Comparison of ENCODE assay signal across 23 cellular contexts in genomic region chr11:78038697-78039313, GRCh38. TPM values are rescaled to one million over a fixed set of nuclear protein-coding genes. Genes with fewer than 3 reads are reported as not detected.
DNase-seq lines count a peak whose midpoint lies in the region; ATAC-seq, FAIRE-seq and TF ChIP-seq lines count a peak whose summit lies in the region.
"Had no signal": no experiment of that assay in that cellular context is flagged by ENCODE, and none has a peak within 500 bp of the region (broad histone marks: within the 10 kb centered on the region; RNA-seq: fewer than 3 reads in every experiment).

No MANE protein-coding gene starts in this region.

- H3K27ac Mint-ChIP-seq in activated T-helper 1 cell treated with anti-CD3 and anti-CD28 coated beads, Interleukin-12 subunit alpha, Interleukin-12 subunit beta, Interleukin-2, Interleukin-4 antibody, amounts not matched to agents 30 ng/mL and 10 ng/mL and 1 ng/mL, durations not matched to agents 14 hours and 24 hours and 36 hours: peak overlapping the region; percentile 56
- no peak overlapping the region for H3K27ac Mint-ChIP-seq in CD8-positive, alpha-beta T cell

- no peaks in the 10 kb centered on the region for H3K9me2 ChIP-seq in MM.1S (replicated peaks; ENCODE audit: insufficient read depth, low read length)

- peak overlapping the region; percentile 64 for H3K4me2 ChIP-seq in HepG2 (ENCODE audit: low read depth, low read length)
- H3K4me2 ChIP-seq in MM.1S (ENCODE audit: low read depth, low read length): no peak overlapping the region

- H3K4me3 ChIP-seq in HepG2 (replicated peaks in 1 of 3; ENCODE audit: insufficient read depth in 1 of 3, low read depth in 2 of 3, low read length in 3 of 3): peak overlapping the region in 2 of 3 experiments; percentile 2 to 34; a peak in 2 of 6 replicates
- no peak overlapping the region for H3K4me3 ChIP-seq in subcutaneous abdominal adipose tissue (ENCODE audit: low read depth in 1 of 5, low read length in 5 of 5)
- no peak overlapping the region for H3K4me3 ChIP-seq in CD8-positive, alpha-beta T cell (ENCODE audit: low read depth, low read length)
- H3K4me3 ChIP-seq in MM.1S (ENCODE audit: low read length): no peak overlapping the region
- H3K4me3 ChIP-seq: skin epidermis had no signal

- H3F3A ChIP-seq in MM.1S (ENCODE audit: insufficient read depth, low read length): no peaks in the 10 kb centered on the region

- in situ Hi-C loops in HepG2 (cut with HindIII; ENCODE audit: extremely low pct_ligation_motif_present, low pct_unique_long_range_greater_than_20kb): no loop called here

- H3K36me3 ChIP-seq in HepG2 (replicated peaks in 1 of 2; ENCODE audit: control insufficient read depth in 1 of 2, insufficient read depth in 2 of 2, low read length in 2 of 2): no peaks in the 10 kb centered on the region
- no peaks in the 10 kb centered on the region for H3K36me3 ChIP-seq in subcutaneous abdominal adipose tissue (ENCODE audit: control insufficient read depth in 5 of 5, insufficient read depth in 5 of 5, low read length in 5 of 5)
- no peaks in the 10 kb centered on the region for H3K36me3 ChIP-seq in CD8-positive, alpha-beta T cell (ENCODE audit: insufficient read depth, low read length)
- H3K36me3 ChIP-seq in MM.1S (replicated peaks; ENCODE audit: insufficient read depth, low read length): no peaks in the 10 kb centered on the region
- H3K36me3 ChIP-seq: brain microvascular endothelial cell, neutrophil had no signal

- CTCF ChIA-PET in HepG2 (lab: Yijun Ruan, JAX; ENCODE audit: low intra/inter-chr PET ratio, low total read pairs): no interaction called here
- CTCF ChIA-PET in CD8-positive, alpha-beta T cell (lab: Charles Lee): no interaction called here

- ATAC-seq in HepG2: peak; percentile 82
- ATAC-seq in CD8-positive, alpha-beta T cell: no peak
- ATAC-seq: Panc1, T-cell had no signal

- POLR2A ChIA-PET in HepG2 (lab: Yijun Ruan, JAX): interaction anchor here (1.4 to 3.1 kb wide), 3 partner anchors 17 to 101 kb away, joined by 4 to 25 read pairs (median 12); partner anchors contain the start of genes ALG8, INTS4 and KCTD14
- POLR2A ChIA-PET in CD8-positive, alpha-beta T cell (lab: Charles Lee): no interaction called here

- peak; percentile 70 for FAIRE-seq in HepG2 (lab: Jason Lieb, UNC)

- H3K27me3 ChIP-seq in HepG2 (ENCODE audit: control insufficient read depth in 1 of 2, insufficient read depth in 2 of 2, low read length in 2 of 2): no peaks in the 10 kb centered on the region
- H3K27me3 ChIP-seq in subcutaneous abdominal adipose tissue (ENCODE audit: control insufficient read depth in 5 of 5, insufficient read depth in 4 of 5, low read length in 5 of 5): no peaks in the 10 kb centered on the region
- no peaks in the 10 kb centered on the region for H3K27me3 ChIP-seq in CD8-positive, alpha-beta T cell (ENCODE audit: insufficient read depth, low read length)
- no peaks in the 10 kb centered on the region for H3K27me3 ChIP-seq in MM.1S (replicated peaks; ENCODE audit: insufficient read depth, low read length)
- H3K27me3 ChIP-seq: brain microvascular endothelial cell, neutrophil had no signal

- H3K9me3 ChIP-seq in HepG2 (ENCODE audit: low read length) (no peaks in the 10 kb centered on the region), subcutaneous abdominal adipose tissue (ENCODE audit: control insufficient read depth in 5 of 5, low read length in 5 of 5) (no peaks in the 10 kb centered on the region), MM.1S (replicated peaks; ENCODE audit: insufficient read depth, low read length) (no peaks in the 10 kb centered on the region)
- no peaks in the 10 kb centered on the region for H3K9me3 ChIP-seq in CD8-positive, alpha-beta T cell (ENCODE audit: low read length)
- H3K9me3 ChIP-seq: neutrophil had no signal

- no peak for TF ChIP-seq CTCF in HepG2 (CRISPR knock-in tag; IDR thresholded peaks at IDR 0.05)
- TF ChIP-seq CTCF in CD8-positive, alpha-beta T cell (IDR thresholded peaks at IDR 0.05): no peak
- no peak for TF ChIP-seq CTCF in MM.1S (IDR thresholded peaks at IDR 0.05; ENCODE audit: low read length)

- intact Hi-C loops in activated T-helper 1 cell treated with anti-CD3 and anti-CD28 coated beads, Interleukin-12 subunit alpha, Interleukin-12 subunit beta, Interleukin-2, Interleukin-4 antibody, amounts not matched to agents 30 ng/mL and 10 ng/mL and 1 ng/mL, durations not matched to agents 14 hours and 24 hours and 36 hours (cut with micrococcal nuclease): no loop called here
- intact Hi-C loops in HepG2 (cut with micrococcal nuclease; ENCODE audit: unreplicated experiment): no loop called here
- intact Hi-C loops in CD8-positive, alpha-beta T cell (cut with DNase I, micrococcal nuclease): no loop called here

- no TSS peak for BruUV-seq in HepG2 (replicated peaks; lab: Mats Ljungman, UMichigan)

- H3K9ac ChIP-seq in HepG2 (ENCODE audit: insufficient read depth, low read depth, low read length): peak overlapping the region; percentile 42
- H3K9ac ChIP-seq in subcutaneous abdominal adipose tissue (ENCODE audit: low read length in 5 of 5): no peak overlapping the region
- no peak overlapping the region for H3K9ac ChIP-seq in MM.1S (ENCODE audit: low read length)

- under 1% methylated on average over 8 of the region's 8 CpGs for WGBS in HepG2 (ENCODE audit: low lambda C conversion rate)

- H3K4me3 Mint-ChIP-seq in activated T-helper 1 cell treated with anti-CD3 and anti-CD28 coated beads, Interleukin-12 subunit alpha, Interleukin-12 subunit beta, Interleukin-2, Interleukin-4 antibody, amounts not matched to agents 30 ng/mL and 10 ng/mL and 1 ng/mL, durations not matched to agents 14 hours and 24 hours and 36 hours: no peak overlapping the region
- no peak overlapping the region for H3K4me3 Mint-ChIP-seq in CD8-positive, alpha-beta T cell
- H3K4me3 Mint-ChIP-seq: T-cell had no signal

- H4K20me1 ChIP-seq in HepG2 (ENCODE audit: insufficient read depth, low read length): no peaks in the 10 kb centered on the region
- H4K20me1 ChIP-seq in MM.1S (ENCODE audit: insufficient read depth, low read length): no peaks in the 10 kb centered on the region

- H3K4me1 ChIP-seq in HepG2 (ENCODE audit: insufficient read depth, low read length) (peaks cover 74% of the 10 kb centered on the region), subcutaneous abdominal adipose tissue (ENCODE audit: control insufficient read depth in 5 of 5, insufficient read depth in 5 of 5, low read length in 5 of 5) (peaks cover 3 to 38% (median 16%) of the 10 kb centered on the region in 5 donors), MM.1S (ENCODE audit: low read length) (peaks cover 3% of the 10 kb centered on the region; the same call in 1 of the 2 replicates)
- H3K4me1 ChIP-seq in CD8-positive, alpha-beta T cell (ENCODE audit: insufficient read depth, low read length): peaks cover 9% of the 10 kb centered on the region

- H3K9me3 Mint-ChIP-seq in activated T-helper 1 cell treated with anti-CD3 and anti-CD28 coated beads, Interleukin-12 subunit alpha, Interleukin-12 subunit beta, Interleukin-2, Interleukin-4 antibody, amounts not matched to agents 30 ng/mL and 10 ng/mL and 1 ng/mL, durations not matched to agents 14 hours and 24 hours and 36 hours: no peaks in the 10 kb centered on the region
- no peaks in the 10 kb centered on the region for H3K9me3 Mint-ChIP-seq in CD8-positive, alpha-beta T cell
- H3K9me3 Mint-ChIP-seq: T-cell had no signal

- H3K4me1 Mint-ChIP-seq in activated T-helper 1 cell treated with anti-CD3 and anti-CD28 coated beads, Interleukin-12 subunit alpha, Interleukin-12 subunit beta, Interleukin-2, Interleukin-4 antibody, amounts not matched to agents 30 ng/mL and 10 ng/mL and 1 ng/mL, durations not matched to agents 14 hours and 24 hours and 36 hours (ENCODE audit: low read depth): peaks cover 12% of the 10 kb centered on the region
- peaks cover 12% of the 10 kb centered on the region for H3K4me1 Mint-ChIP-seq in CD8-positive, alpha-beta T cell (ENCODE audit: low read depth)

- no peaks in the 10 kb centered on the region for H3K27me3 Mint-ChIP-seq in activated T-helper 1 cell treated with anti-CD3 and anti-CD28 coated beads, Interleukin-12 subunit alpha, Interleukin-12 subunit beta, Interleukin-2, Interleukin-4 antibody, amounts not matched to agents 30 ng/mL and 10 ng/mL and 1 ng/mL, durations not matched to agents 14 hours and 24 hours and 36 hours (ENCODE audit: insufficient read depth)
- no peaks in the 10 kb centered on the region for H3K27me3 Mint-ChIP-seq in CD8-positive, alpha-beta T cell (ENCODE audit: low read depth)
- H3K27me3 Mint-ChIP-seq: T-cell had no signal

- H3K79me2 ChIP-seq in HepG2 (ENCODE audit: insufficient read depth, low read length) (no peaks in the 10 kb centered on the region), MM.1S (ENCODE audit: low read length) (no peaks in the 10 kb centered on the region)

- TF ChIP-seq POLR2A in HepG2 (IDR thresholded peaks at IDR 0.05; ENCODE audit: insufficient read depth in 1 of 2, low read depth in 2 of 2, low read length in 2 of 2): 0 out of 4 replicates have a peak, but pooled peaks of 1 of the 2 experiments have one; percentile 8

- TF ChIP-seq EP300 in HepG2 (IDR thresholded peaks at IDR 0.05; ENCODE audit: low read depth in 2 of 2, low read length in 2 of 2) (peak in 1 of 2 experiments; percentile 58; a peak in 2 of 4 replicates), HepG2 (CRISPR knock-in tag; IDR thresholded peaks at IDR 0.05; ENCODE audit: borderline replicate concordance) (no peak)

- no peak for TF ChIP-seq RAD21 in HepG2 (CRISPR knock-in tag; IDR thresholded peaks at IDR 0.05)

- DNase-seq in DMS 273 (lab: John Stamatoyannopoulos, UW; ENCODE audit: unreplicated experiment) (peak; percentile 6), DMS 273 treated with DMSO at 0.1 percent for 48 hours (lab: John Stamatoyannopoulos, UW) (no peak), HepG2 (ENCODE audit: low spot score) (peak; percentile 90), T1000 (lab: John Stamatoyannopoulos, UW) (no peak), MM.1S (no peak)
- no peak for DNase-seq in activated T-helper 1 cell treated with anti-CD3 and anti-CD28 coated beads, Interleukin-12 subunit alpha, Interleukin-12 subunit beta, Interleukin-2, Interleukin-4 antibody, amounts not matched to agents 30 ng/mL and 10 ng/mL and 1 ng/mL, durations not matched to agents 14 hours and 24 hours and 36 hours (ENCODE audit: low spot score)
- DNase-seq in CD8-positive, alpha-beta T cell: no peak
- DNase-seq: activated CD4-positive, CD25-positive, alpha-beta regulatory T cell treated with anti-CD3 and anti-CD28 coated beads, Interleukin-2, amount 50 U/mL, for 72 hours; activated naive CD4-positive, alpha-beta T cell treated with Interleukin-2 at 50 U/mL for 16 hours; brain microvascular endothelial cell; effector memory CD4-positive, alpha-beta T cell; foreskin melanocyte; stimulated activated naive CD8-positive, alpha-beta T cell treated with anti-CD3 and anti-CD28 coated beads, Interleukin-15, Interleukin-2, amounts not matched to agents 100 U/mL and 50 U/mL, for 24 hours; T-cell had no signal

- H3K36me3 Mint-ChIP-seq in activated T-helper 1 cell treated with anti-CD3 and anti-CD28 coated beads, Interleukin-12 subunit alpha, Interleukin-12 subunit beta, Interleukin-2, Interleukin-4 antibody, amounts not matched to agents 30 ng/mL and 10 ng/mL and 1 ng/mL, durations not matched to agents 14 hours and 24 hours and 36 hours (ENCODE audit: low read depth): no peaks in the 10 kb centered on the region
- H3K36me3 Mint-ChIP-seq in CD8-positive, alpha-beta T cell: no peaks in the 10 kb centered on the region
- H3K36me3 Mint-ChIP-seq: T-cell had no signal

- H3K27ac ChIP-seq in HepG2 (ENCODE audit: extremely low read length, insufficient read depth, low read length) (peak overlapping the region; percentile 73), subcutaneous abdominal adipose tissue (ENCODE audit: low read depth, low read length) (peak overlapping the region; percentile 96), MM.1S (ENCODE audit: low read length) (no peak overlapping the region)
- no peak overlapping the region for H3K27ac ChIP-seq in CD8-positive, alpha-beta T cell (ENCODE audit: low read depth, low read length)
- H3K27ac ChIP-seq: 22Rv1, C4-2B, neutrophil had no signal

- H2AFZ ChIP-seq in HepG2 (ENCODE audit: low read length) (no peak overlapping the region), MM.1S (ENCODE audit: low read length) (no peak overlapping the region)

RNA-seq across cellular contexts. Expression of gene KCTD14, which starts 15.7 kb away (rescaled TPM):
- 0.16 and 0.49 TPM in 2 replicates for total RNA-seq in activated T-helper 1 cell treated with anti-CD3 and anti-CD28 coated beads, Interleukin-12 subunit alpha, Interleukin-12 subunit beta, Interleukin-2, Interleukin-4 antibody, amounts not matched to agents 30 ng/mL and 10 ng/mL and 1 ng/mL, durations not matched to agents 14 hours and 24 hours and 36 hours
- total RNA-seq in HepG2 (2016; rRNA removed; fragmentation: Illumina TruSeq; extraction: Trizol): 10.3 and 15.3 TPM in 2 replicates
- 2.4 and 3.4 TPM in 2 replicates for total RNA-seq in HepG2 (2016; cell fraction: cytosol; rRNA removed; fragmentation: Illumina TruSeq; extraction: Trizol; ENCODE audit: low read depth)
- 9.9 and 15.5 TPM in 2 replicates for total RNA-seq in HepG2 (2016; cell fraction: insoluble cytoplasmic fraction; rRNA removed; fragmentation: Illumina TruSeq; extraction: Trizol)
- 5.3 TPM in 2 replicates for total RNA-seq in HepG2 (2016; cell fraction: membrane; rRNA removed; fragmentation: Illumina TruSeq; extraction: Trizol)
- 4.4 and 4.9 TPM in 2 replicates for total RNA-seq in HepG2 (2016; cell fraction: nucleus; rRNA removed; fragmentation: Illumina TruSeq; extraction: Trizol)
- polyA plus RNA-seq in HepG2 (2011; rRNA removed): 12.6 and 15.6 TPM in 2 replicates
- 13.0 and 14.4 TPM in 2 replicates for polyA plus RNA-seq in HepG2 (2011; cell fraction: cytosol; rRNA removed)
- 3.1 and 4.4 TPM in 2 replicates for polyA plus RNA-seq in HepG2 (2011; cell fraction: nucleus; rRNA removed)
- 11.1 and 12.1 TPM in 2 replicates for polyA plus RNA-seq in HepG2 (2012)
- polyA plus RNA-seq in HepG2 (2016; cell fraction: cytosol; fragmentation: Illumina TruSeq; extraction: Trizol; ENCODE audit: low read depth): 2.7 and 2.8 TPM in 2 replicates
- 25.7 and 26.4 TPM in 2 replicates for polyA plus RNA-seq in HepG2 (2016; cell fraction: insoluble cytoplasmic fraction; fragmentation: Illumina TruSeq; extraction: Trizol; ENCODE audit: low read depth)
- polyA plus RNA-seq in HepG2 (2016; cell fraction: membrane; fragmentation: Illumina TruSeq; extraction: Trizol; ENCODE audit: low read depth): 5.3 and 5.6 TPM in 2 replicates
- 6.9 and 9.0 TPM in 2 replicates for polyA plus RNA-seq in HepG2 (2016; cell fraction: nucleus; fragmentation: Illumina TruSeq; extraction: Trizol; ENCODE audit: insufficient read depth, low read depth)
- polyA minus RNA-seq in HepG2 (2011; rRNA and poly(A)+ RNA removed; ENCODE audit: low replicate concordance): 0.12 and 17.7 TPM in 2 replicates
- 7.1 and 7.4 TPM in 2 replicates for polyA minus RNA-seq in HepG2 (2011; cell fraction: cytosol; rRNA and poly(A)+ RNA removed)
- polyA minus RNA-seq in HepG2 (2011; cell fraction: nucleus; rRNA and poly(A)+ RNA removed): 2.3 and 5.1 TPM in 2 replicates
- total RNA-seq in CD8-positive, alpha-beta T cell: under 1 TPM in 1 of 2 experiments, not detected in 1; 0.19 TPM
- total RNA-seq: lung microvascular endothelial cell had no signal

RNA-seq across cellular contexts. Expression of gene THRSP, which starts 24.9 kb away (rescaled TPM):
- total RNA-seq in activated T-helper 1 cell treated with anti-CD3 and anti-CD28 coated beads, Interleukin-12 subunit alpha, Interleukin-12 subunit beta, Interleukin-2, Interleukin-4 antibody, amounts not matched to agents 30 ng/mL and 10 ng/mL and 1 ng/mL, durations not matched to agents 14 hours and 24 hours and 36 hours: not detected in 2 replicates
- total RNA-seq in HepG2 (2016; rRNA removed; fragmentation: Illumina TruSeq; extraction: Trizol): 0.13 TPM in 1 of 2 replicates, not detected in the other
- total RNA-seq in HepG2 (2016; cell fraction: cytosol; rRNA removed; fragmentation: Illumina TruSeq; extraction: Trizol; ENCODE audit: low read depth): not detected in 2 replicates
- total RNA-seq in HepG2 (2016; cell fraction: insoluble cytoplasmic fraction; rRNA removed; fragmentation: Illumina TruSeq; extraction: Trizol): not detected in 2 replicates
- not detected in 2 replicates for total RNA-seq in HepG2 (2016; cell fraction: membrane; rRNA removed; fragmentation: Illumina TruSeq; extraction: Trizol)
- total RNA-seq in HepG2 (2016; cell fraction: nucleus; rRNA removed; fragmentation: Illumina TruSeq; extraction: Trizol): 0.34 TPM in 1 of 2 replicates, not detected in the other
- 0.48 and 0.58 TPM in 2 replicates for polyA plus RNA-seq in HepG2 (2011; rRNA removed)
- 0.35 and 0.43 TPM in 2 replicates for polyA plus RNA-seq in HepG2 (2011; cell fraction: cytosol; rRNA removed)
- 0.61 and 0.71 TPM in 2 replicates for polyA plus RNA-seq in HepG2 (2011; cell fraction: nucleus; rRNA removed)
- polyA plus RNA-seq in HepG2 (2012): 0.13 and 0.20 TPM in 2 replicates
- polyA plus RNA-seq in HepG2 (2016; cell fraction: cytosol; fragmentation: Illumina TruSeq; extraction: Trizol; ENCODE audit: low read depth): not detected in 2 replicates
- polyA plus RNA-seq in HepG2 (2016; cell fraction: insoluble cytoplasmic fraction; fragmentation: Illumina TruSeq; extraction: Trizol; ENCODE audit: low read depth): not detected in 2 replicates
- not detected in 2 replicates for polyA plus RNA-seq in HepG2 (2016; cell fraction: membrane; fragmentation: Illumina TruSeq; extraction: Trizol; ENCODE audit: low read depth)
- 0.41 TPM in 1 of 2 replicates, not detected in the other for polyA plus RNA-seq in HepG2 (2016; cell fraction: nucleus; fragmentation: Illumina TruSeq; extraction: Trizol; ENCODE audit: insufficient read depth, low read depth)
- polyA minus RNA-seq in HepG2 (2011; rRNA and poly(A)+ RNA removed; ENCODE audit: low replicate concordance): 0.86 TPM in 1 of 2 replicates, not detected in the other
- not detected in 2 replicates for polyA minus RNA-seq in HepG2 (2011; cell fraction: cytosol; rRNA and poly(A)+ RNA removed)
- 0.64 TPM in 1 of 2 replicates, not detected in the other for polyA minus RNA-seq in HepG2 (2011; cell fraction: nucleus; rRNA and poly(A)+ RNA removed)
- total RNA-seq in CD8-positive, alpha-beta T cell: not detected
- total RNA-seq: G401, lung microvascular endothelial cell, NCI-H460, T-cell had no signal

RNA-seq across cellular contexts. Expression of gene NDUFC2, which starts 40.9 kb away (rescaled TPM):
- 208 and 220 TPM in 2 replicates for total RNA-seq in activated T-helper 1 cell treated with anti-CD3 and anti-CD28 coated beads, Interleukin-12 subunit alpha, Interleukin-12 subunit beta, Interleukin-2, Interleukin-4 antibody, amounts not matched to agents 30 ng/mL and 10 ng/mL and 1 ng/mL, durations not matched to agents 14 hours and 24 hours and 36 hours
- 312 and 363 TPM in 2 replicates for total RNA-seq in HepG2 (2016; rRNA removed; fragmentation: Illumina TruSeq; extraction: Trizol)
- total RNA-seq in HepG2 (2016; cell fraction: cytosol; rRNA removed; fragmentation: Illumina TruSeq; extraction: Trizol; ENCODE audit: low read depth): 93.1 and 138 TPM in 2 replicates
- total RNA-seq in HepG2 (2016; cell fraction: insoluble cytoplasmic fraction; rRNA removed; fragmentation: Illumina TruSeq; extraction: Trizol): 330 and 377 TPM in 2 replicates
- total RNA-seq in HepG2 (2016; cell fraction: membrane; rRNA removed; fragmentation: Illumina TruSeq; extraction: Trizol): 90.9 and 140 TPM in 2 replicates
- total RNA-seq in HepG2 (2016; cell fraction: nucleus; rRNA removed; fragmentation: Illumina TruSeq; extraction: Trizol): 278 and 315 TPM in 2 replicates
- polyA plus RNA-seq in HepG2 (2011; rRNA removed): 220 and 256 TPM in 2 replicates
- 307 and 524 TPM in 2 replicates for polyA plus RNA-seq in HepG2 (2011; cell fraction: cytosol; rRNA removed)
- 91.7 and 102 TPM in 2 replicates for polyA plus RNA-seq in HepG2 (2011; cell fraction: nucleus; rRNA removed)
- polyA plus RNA-seq in HepG2 (2012): 411 and 581 TPM in 2 replicates
- 163 and 221 TPM in 2 replicates for polyA plus RNA-seq in HepG2 (2016; cell fraction: cytosol; fragmentation: Illumina TruSeq; extraction: Trizol; ENCODE audit: low read depth)
- 491 and 517 TPM in 2 replicates for polyA plus RNA-seq in HepG2 (2016; cell fraction: insoluble cytoplasmic fraction; fragmentation: Illumina TruSeq; extraction: Trizol; ENCODE audit: low read depth)
- polyA plus RNA-seq in HepG2 (2016; cell fraction: membrane; fragmentation: Illumina TruSeq; extraction: Trizol; ENCODE audit: low read depth): 170 and 204 TPM in 2 replicates
- polyA plus RNA-seq in HepG2 (2016; cell fraction: nucleus; fragmentation: Illumina TruSeq; extraction: Trizol; ENCODE audit: insufficient read depth, low read depth): 572 and 587 TPM in 2 replicates
- polyA minus RNA-seq in HepG2 (2011; rRNA and poly(A)+ RNA removed; ENCODE audit: low replicate concordance): 103 and 165 TPM in 2 replicates
- polyA minus RNA-seq in HepG2 (2011; cell fraction: cytosol; rRNA and poly(A)+ RNA removed): 108 and 131 TPM in 2 replicates
- 63.0 and 77.8 TPM in 2 replicates for polyA minus RNA-seq in HepG2 (2011; cell fraction: nucleus; rRNA and poly(A)+ RNA removed)
- total RNA-seq in CD8-positive, alpha-beta T cell: 10 to 100 TPM; 72.2 to 76.3 TPM

RNA-seq across cellular contexts. Expression of gene INTS4, which starts 44.3 kb away (rescaled TPM):
- total RNA-seq in activated T-helper 1 cell treated with anti-CD3 and anti-CD28 coated beads, Interleukin-12 subunit alpha, Interleukin-12 subunit beta, Interleukin-2, Interleukin-4 antibody, amounts not matched to agents 30 ng/mL and 10 ng/mL and 1 ng/mL, durations not matched to agents 14 hours and 24 hours and 36 hours: 58.2 and 63.6 TPM in 2 replicates
- 29.6 and 37.3 TPM in 2 replicates for total RNA-seq in HepG2 (2016; rRNA removed; fragmentation: Illumina TruSeq; extraction: Trizol)
- 12.4 and 14.5 TPM in 2 replicates for total RNA-seq in HepG2 (2016; cell fraction: cytosol; rRNA removed; fragmentation: Illumina TruSeq; extraction: Trizol; ENCODE audit: low read depth)
- total RNA-seq in HepG2 (2016; cell fraction: insoluble cytoplasmic fraction; rRNA removed; fragmentation: Illumina TruSeq; extraction: Trizol): 28.8 and 36.9 TPM in 2 replicates
- total RNA-seq in HepG2 (2016; cell fraction: membrane; rRNA removed; fragmentation: Illumina TruSeq; extraction: Trizol): 13.1 and 13.5 TPM in 2 replicates
- 65.1 and 74.2 TPM in 2 replicates for total RNA-seq in HepG2 (2016; cell fraction: nucleus; rRNA removed; fragmentation: Illumina TruSeq; extraction: Trizol)
- 44.8 and 59.2 TPM in 2 replicates for polyA plus RNA-seq in HepG2 (2011; rRNA removed)
- 16.4 and 18.0 TPM in 2 replicates for polyA plus RNA-seq in HepG2 (2011; cell fraction: cytosol; rRNA removed)
- polyA plus RNA-seq in HepG2 (2011; cell fraction: nucleus; rRNA removed): 207 and 223 TPM in 2 replicates
- polyA plus RNA-seq in HepG2 (2012): 30.9 and 34.6 TPM in 2 replicates
- polyA plus RNA-seq in HepG2 (2016; cell fraction: cytosol; fragmentation: Illumina TruSeq; extraction: Trizol; ENCODE audit: low read depth): 3.4 and 4.4 TPM in 2 replicates
- 22.6 and 23.3 TPM in 2 replicates for polyA plus RNA-seq in HepG2 (2016; cell fraction: insoluble cytoplasmic fraction; fragmentation: Illumina TruSeq; extraction: Trizol; ENCODE audit: low read depth)
- polyA plus RNA-seq in HepG2 (2016; cell fraction: membrane; fragmentation: Illumina TruSeq; extraction: Trizol; ENCODE audit: low read depth): 6.8 and 9.1 TPM in 2 replicates
- polyA plus RNA-seq in HepG2 (2016; cell fraction: nucleus; fragmentation: Illumina TruSeq; extraction: Trizol; ENCODE audit: insufficient read depth, low read depth): 89.0 and 91.6 TPM in 2 replicates
- polyA minus RNA-seq in HepG2 (2011; rRNA and poly(A)+ RNA removed; ENCODE audit: low replicate concordance): 45.8 and 61.7 TPM in 2 replicates
- polyA minus RNA-seq in HepG2 (2011; cell fraction: cytosol; rRNA and poly(A)+ RNA removed): 11.3 and 15.3 TPM in 2 replicates
- polyA minus RNA-seq in HepG2 (2011; cell fraction: nucleus; rRNA and poly(A)+ RNA removed): 176 and 212 TPM in 2 replicates
- 10 to 100 TPM; 39.4 to 49.0 TPM for total RNA-seq in CD8-positive, alpha-beta T cell

Comparison
In these comparisons a context has a peak if more than half of its experiments do, and no peak if none do; other contexts are left out.
1. DNase-seq: peak in DMS 273 (single experiment) and HepG2 (single experiment); none in DMS 273 treated with DMSO at 0.1 percent for 48 hours (single experiment), activated T-helper 1 cell treated with anti-CD3 and anti-CD28 coated beads, Interleukin-12 subunit alpha, Interleukin-12 subunit beta, Interleukin-2, Interleukin-4 antibody, amounts not matched to agents 30 ng/mL and 10 ng/mL and 1 ng/mL, durations not matched to agents 14 hours and 24 hours and 36 hours (single experiment), CD8-positive, alpha-beta T cell (0 of 7), T1000 (single experiment) and MM.1S (single experiment).
2. H3K27ac ChIP-seq: peak in HepG2 (single experiment) and subcutaneous abdominal adipose tissue (single experiment); none in CD8-positive, alpha-beta T cell (single experiment) and MM.1S (single experiment).
3. H3K4me3 ChIP-seq: peak in HepG2 (2 of 3); none in subcutaneous abdominal adipose tissue (0 of 5), CD8-positive, alpha-beta T cell (single experiment) and MM.1S (single experiment).